1 cellular context compared by ENCODE assay signal in the genomic region with DNA sequence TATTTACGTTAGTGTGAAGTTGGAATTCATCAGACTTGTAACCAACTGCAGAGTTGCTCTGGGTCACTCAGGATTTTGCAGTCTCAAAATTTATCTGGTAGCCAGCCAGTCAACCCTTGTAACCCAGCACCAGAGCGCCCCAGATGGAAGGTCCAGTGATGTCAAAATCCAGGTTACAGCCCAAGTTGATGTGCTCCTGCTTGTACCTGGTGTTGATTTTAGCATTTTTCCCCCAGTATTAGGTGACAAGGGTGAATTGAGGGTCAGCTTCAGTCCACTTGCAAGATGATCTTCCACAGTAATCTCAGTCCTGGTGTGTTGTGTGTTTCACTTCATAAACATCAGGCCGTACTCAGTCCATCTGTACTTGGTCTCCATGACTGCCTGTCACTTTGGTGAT.
TF ChIP-seq lines count a peak whose summit lies in the region.

No MANE protein-coding gene starts in this region.

TF ChIP-seq in K562, 482 proteins besides CTCF, POLR2A, EP300 and RAD21:
- TF ChIP-seq ZNF277 (CRISPR knock-in tag; IDR thresholded peaks at IDR 0.05; ENCODE audit: borderline replicate concordance), result no peak
- TF ChIP-seq TEAD1 (CRISPR knock-in tag; IDR thresholded peaks at IDR 0.05), result no peak
- TF ChIP-seq, protein P1, sequence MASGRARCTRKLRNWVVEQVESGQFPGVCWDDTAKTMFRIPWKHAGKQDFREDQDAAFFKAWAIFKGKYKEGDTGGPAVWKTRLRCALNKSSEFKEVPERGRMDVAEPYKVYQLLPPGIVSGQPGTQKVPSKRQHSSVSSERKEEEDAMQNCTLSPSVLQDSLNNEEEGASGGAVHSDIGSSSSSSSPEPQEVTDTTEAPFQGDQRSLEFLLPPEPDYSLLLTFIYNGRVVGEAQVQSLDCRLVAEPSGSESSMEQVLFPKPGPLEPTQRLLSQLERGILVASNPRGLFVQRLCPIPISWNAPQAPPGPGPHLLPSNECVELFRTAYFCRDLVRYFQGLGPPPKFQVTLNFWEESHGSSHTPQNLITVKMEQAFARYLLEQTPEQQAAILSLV (tag; IDR thresholded peaks at IDR 0.05), result no peak
- no peak for TF ChIP-seq PCBP1 (IDR thresholded peaks at IDR 0.05; ENCODE audit: low read depth, low read length, poor library complexity, severe bottlenecking)
- TF ChIP-seq KLF1 (tag; IDR thresholded peaks at IDR 0.05), result no peak
- TF ChIP-seq NFE2 (IDR thresholded peaks at IDR 0.05; ENCODE audit: low read depth), result no peak
- no peak for TF ChIP-seq SRF (CRISPR knock-in tag; IDR thresholded peaks at IDR 0.05)
- no peak for TF ChIP-seq KLF13 (tag; IDR thresholded peaks at IDR 0.05; ENCODE audit: borderline replicate concordance, low read depth)
- TF ChIP-seq MEF2D (tag; conservative IDR thresholded peaks at IDR 0.05; ENCODE audit: low read depth), result no peak
- TF ChIP-seq NELFE (IDR thresholded peaks at IDR 0.05; ENCODE audit: insufficient read depth, insufficient read length), result no peak
- TF ChIP-seq ADNP (tag; IDR thresholded peaks at IDR 0.05), result no peak
- TF ChIP-seq ZNF263 (CRISPR knock-in tag; IDR thresholded peaks at IDR 0.05; ENCODE audit: borderline replicate concordance), result no peak
- no peak for TF ChIP-seq ZC3H8 (IDR thresholded peaks at IDR 0.05)
- no peak for TF ChIP-seq NFRKB (IDR thresholded peaks at IDR 0.05; ENCODE audit: low read depth)
- no peak for TF ChIP-seq ZBED1 (IDR thresholded peaks at IDR 0.05)
- TF ChIP-seq ZNF639 (CRISPR knock-in tag; conservative IDR thresholded peaks at IDR 0.05 in 1 of 2, IDR thresholded peaks at IDR 0.05 in 1 of 2), result no peak
- no peak for TF ChIP-seq BHLHE40 (IDR thresholded peaks at IDR 0.05; ENCODE audit: low read length)
- no peak for TF ChIP-seq FOXP4 (CRISPR knock-in tag; IDR thresholded peaks at IDR 0.05; ENCODE audit: borderline replicate concordance)
